In genomic region chr6:89313006-89313405, GRCh38 we compare ENCODE assay signal across 1 cellular context.
TF ChIP-seq lines count a peak whose summit lies in the region.

No MANE protein-coding gene starts in this region.

TF ChIP-seq in GM23338, 12 proteins besides CTCF, POLR2A, EP300 and RAD21 (continued from another document):
- TF ChIP-seq ZNF462 (CRISPR knock-in tag; IDR thresholded peaks at IDR 0.05) = peak; percentile 21; the same call in 1 of the 2 replicates
- TF ChIP-seq STAT1 (IDR thresholded peaks at IDR 0.05; ENCODE audit: unreplicated experiment) = no peak
